13 cellular contexts compared by ENCODE assay signal in the genomic region with DNA sequence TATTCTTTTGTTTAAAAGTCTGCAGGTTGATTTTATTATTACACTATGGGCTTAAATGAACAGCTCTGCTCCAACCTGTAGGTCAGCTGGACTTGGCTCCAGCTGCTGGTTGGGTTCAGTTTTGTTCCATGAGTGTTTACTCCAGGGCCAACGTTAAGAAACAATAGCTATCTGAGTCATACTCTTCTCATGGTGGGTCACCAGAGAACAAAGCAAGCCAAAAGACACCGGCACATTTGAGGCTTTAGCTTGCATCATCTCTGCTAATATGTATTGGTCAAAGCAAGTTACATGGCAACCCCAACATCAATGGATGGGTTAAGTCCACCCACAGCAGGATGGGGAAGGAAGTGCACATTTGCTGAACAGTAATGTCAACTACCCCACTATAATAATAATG.
"Had no signal": no experiment of that assay in that cellular context is flagged by ENCODE, and none has a peak within 500 bp of the region (broad histone marks: within the 10 kb centered on the region; RNA-seq: fewer than 3 reads in every experiment).

No MANE protein-coding gene starts in this region.

- H3K4me1 ChIP-seq: suprapubic skin, upper lobe of left lung had no signal

- ATAC-seq: stimulated activated effector memory CD8-positive, alpha-beta T cell treated with anti-CD3 and anti-CD28 coated beads, Interleukin-12 subunit alpha, Interleukin-12 subunit beta, amount 100 ng/mL, for 72 hours; T-helper 17 cell had no signal

- H3K4me3 ChIP-seq: ovary, suprapubic skin, upper lobe of left lung had no signal

- H3K9me3 ChIP-seq: ovary, suprapubic skin, upper lobe of left lung had no signal

- H3K27ac ChIP-seq: ovary, suprapubic skin, upper lobe of left lung had no signal

- H3K27me3 ChIP-seq: ovary, upper lobe of left lung had no signal

- DNase-seq: activated B cell treated with CpG ODN at 0.5 μM for 24 hours; activated CD4-positive, alpha-beta T cell treated with anti-CD3 and anti-CD28 coated beads, Interleukin-2, amount 10 ng/mL, durations not matched to agents 24 days and 14 days; activated CD8-positive, alpha-beta memory T cell treated with anti-CD3 and anti-CD28 coated beads for 24 hours; activated naive CD4-positive, alpha-beta T cell treated with anti-CD3 and anti-CD28 coated beads for 36 hours; effector memory CD4-positive, alpha-beta T cell; hypothalamus; kidney glomerular epithelial cell; ovary; small intestine; T-helper 17 cell; upper lobe of left lung had no signal

- H3K36me3 ChIP-seq: ovary, suprapubic skin, upper lobe of left lung had no signal
